In genomic region chr18:32091724-32092421, GRCh38 we compare ENCODE assay signal across 1 cellular context.
A peak's percentile ranks its signal among the peaks of the same experiment; 100 is the strongest.
TF ChIP-seq lines count a peak whose summit lies in the region.

TSS of gene RNF138 (plus strand) at chr18:32091874. CDS start at chr18:32092777, 903 bp downstream.

TF ChIP-seq in HepG2, 621 proteins besides CTCF, POLR2A, EP300 and RAD21 (continued from another document and continues in another):
- 0 out of 2 replicates have a peak, but pooled peaks have one; percentile 28 for TF ChIP-seq ZNF484 (CRISPR knock-in tag; IDR thresholded peaks at IDR 0.05; ENCODE audit: borderline replicate concordance, low read depth)
- TF ChIP-seq, protein P1, sequence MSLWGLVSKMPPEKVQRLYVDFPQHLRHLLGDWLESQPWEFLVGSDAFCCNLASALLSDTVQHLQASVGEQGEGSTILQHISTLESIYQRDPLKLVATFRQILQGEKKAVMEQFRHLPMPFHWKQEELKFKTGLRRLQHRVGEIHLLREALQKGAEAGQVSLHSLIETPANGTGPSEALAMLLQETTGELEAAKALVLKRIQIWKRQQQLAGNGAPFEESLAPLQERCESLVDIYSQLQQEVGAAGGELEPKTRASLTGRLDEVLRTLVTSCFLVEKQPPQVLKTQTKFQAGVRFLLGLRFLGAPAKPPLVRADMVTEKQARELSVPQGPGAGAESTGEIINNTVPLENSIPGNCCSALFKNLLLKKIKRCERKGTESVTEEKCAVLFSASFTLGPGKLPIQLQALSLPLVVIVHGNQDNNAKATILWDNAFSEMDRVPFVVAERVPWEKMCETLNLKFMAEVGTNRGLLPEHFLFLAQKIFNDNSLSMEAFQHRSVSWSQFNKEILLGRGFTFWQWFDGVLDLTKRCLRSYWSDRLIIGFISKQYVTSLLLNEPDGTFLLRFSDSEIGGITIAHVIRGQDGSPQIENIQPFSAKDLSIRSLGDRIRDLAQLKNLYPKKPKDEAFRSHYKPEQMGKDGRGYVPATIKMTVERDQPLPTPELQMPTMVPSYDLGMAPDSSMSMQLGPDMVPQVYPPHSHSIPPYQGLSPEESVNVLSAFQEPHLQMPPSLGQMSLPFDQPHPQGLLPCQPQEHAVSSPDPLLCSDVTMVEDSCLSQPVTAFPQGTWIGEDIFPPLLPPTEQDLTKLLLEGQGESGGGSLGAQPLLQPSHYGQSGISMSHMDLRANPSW (CRISPR knock-in tag; IDR thresholded peaks at IDR 0.05; ENCODE audit: borderline replicate concordance) = no peak
- TF ChIP-seq REXO4 (CRISPR knock-in tag; IDR thresholded peaks at IDR 0.05; ENCODE audit: borderline replicate concordance) = 0 out of 2 replicates have a peak, but pooled peaks have one; percentile 83
- no peak for TF ChIP-seq ZEB1 (IDR thresholded peaks at IDR 0.05; ENCODE audit: insufficient replicate concordance, low read depth)
- TF ChIP-seq E2F5 (CRISPR knock-in tag; conservative IDR thresholded peaks at IDR 0.05) = no peak
- peak; percentile 46; the same call in 1 of the 2 replicates for TF ChIP-seq ISL2 (CRISPR knock-in tag; IDR thresholded peaks at IDR 0.05)
- TF ChIP-seq ZNF230 (CRISPR knock-in tag; IDR thresholded peaks at IDR 0.05) = peak; percentile 90
- 0 out of 2 replicates have a peak, but pooled peaks have one; percentile 23 for TF ChIP-seq PPARG (CRISPR knock-in tag; conservative IDR thresholded peaks at IDR 0.05)
- TF ChIP-seq ZSCAN25 (CRISPR knock-in tag; IDR thresholded peaks at IDR 0.05) = no peak; the same call in 1 of the 2 replicates
- no peak for TF ChIP-seq CBX1 (IDR thresholded peaks at IDR 0.05; ENCODE audit: low read depth)
- peak; percentile 95 for TF ChIP-seq BORCS8-MEF2B (CRISPR knock-in tag; IDR thresholded peaks at IDR 0.05)
- TF ChIP-seq, protein P2, sequence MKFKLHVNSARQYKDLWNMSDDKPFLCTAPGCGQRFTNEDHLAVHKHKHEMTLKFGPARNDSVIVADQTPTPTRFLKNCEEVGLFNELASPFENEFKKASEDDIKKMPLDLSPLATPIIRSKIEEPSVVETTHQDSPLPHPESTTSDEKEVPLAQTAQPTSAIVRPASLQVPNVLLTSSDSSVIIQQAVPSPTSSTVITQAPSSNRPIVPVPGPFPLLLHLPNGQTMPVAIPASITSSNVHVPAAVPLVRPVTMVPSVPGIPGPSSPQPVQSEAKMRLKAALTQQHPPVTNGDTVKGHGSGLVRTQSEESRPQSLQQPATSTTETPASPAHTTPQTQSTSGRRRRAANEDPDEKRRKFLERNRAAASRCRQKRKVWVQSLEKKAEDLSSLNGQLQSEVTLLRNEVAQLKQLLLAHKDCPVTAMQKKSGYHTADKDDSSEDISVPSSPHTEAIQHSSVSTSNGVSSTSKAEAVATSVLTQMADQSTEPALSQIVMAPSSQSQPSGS (CRISPR knock-in tag; IDR thresholded peaks at IDR 0.05) = 0 out of 2 replicates have a peak, but pooled peaks have one; percentile 15
- 0 out of 2 replicates have a peak, but pooled peaks have one; percentile 24 for TF ChIP-seq BCL6 (CRISPR knock-in tag; IDR thresholded peaks at IDR 0.05)
- TF ChIP-seq, protein P3, sequence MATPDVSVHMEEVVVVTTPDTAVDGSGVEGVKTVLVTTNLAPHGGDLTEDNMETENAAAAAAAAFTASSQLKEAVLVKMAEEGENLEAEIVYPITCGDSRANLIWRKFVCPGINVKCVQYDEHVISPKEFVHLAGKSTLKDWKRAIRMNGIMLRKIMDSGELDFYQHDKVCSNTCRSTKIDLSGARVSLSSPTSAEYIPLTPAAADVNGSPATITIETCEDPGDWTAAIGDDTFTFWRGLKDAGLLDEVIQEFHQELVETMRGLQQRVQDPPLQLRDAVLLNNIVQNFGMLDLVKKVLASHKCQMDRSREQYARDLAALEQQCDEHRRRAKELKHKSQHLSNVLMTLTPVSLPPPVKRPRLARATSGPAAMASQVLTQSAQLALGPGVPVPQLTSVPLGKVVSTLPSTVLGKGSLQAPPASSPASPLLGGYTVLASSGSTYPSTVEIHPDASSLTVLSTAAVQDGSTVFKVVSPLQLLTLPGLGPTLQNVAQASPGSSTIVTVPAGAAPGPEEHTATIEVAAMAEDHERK (CRISPR knock-in tag; IDR thresholded peaks at IDR 0.05; ENCODE audit: low read depth) = 0 out of 2 replicates have a peak, but pooled peaks have one; percentile 23
- no peak; the same call in 1 of the 2 replicates for TF ChIP-seq ZFP90 (CRISPR knock-in tag; IDR thresholded peaks at IDR 0.05; ENCODE audit: borderline replicate concordance)
- peak; percentile 91 for TF ChIP-seq HOXA3 (CRISPR knock-in tag; IDR thresholded peaks at IDR 0.05)
- TF ChIP-seq TFDP2 (CRISPR knock-in tag; IDR thresholded peaks at IDR 0.05) = peak; percentile 85; the same call in 1 of the 2 replicates
- TF ChIP-seq MAZ (IDR thresholded peaks at IDR 0.05; ENCODE audit: borderline replicate concordance, low read depth, low read length) = no peak
- TF ChIP-seq MAZ (CRISPR knock-in tag; IDR thresholded peaks at IDR 0.05; ENCODE audit: low read depth) = no peak; the same call in 1 of the 2 replicates
- TF ChIP-seq POLR2AphosphoS5 (IDR thresholded peaks at IDR 0.05; ENCODE audit: low read depth, low read length) = peak; percentile 54
- TF ChIP-seq ZNF407 (CRISPR knock-in tag; IDR thresholded peaks at IDR 0.05; ENCODE audit: not compliant biosample characterization) = peak; percentile 79
- peak; percentile 64 for TF ChIP-seq SRSF1 (optimal IDR thresholded peaks at IDR 0.05; ENCODE audit: low read depth, low read length)
- no peak for TF ChIP-seq PAF1 (CRISPR knock-in tag; IDR thresholded peaks at IDR 0.05)
- TF ChIP-seq SIX1 (CRISPR knock-in tag; IDR thresholded peaks at IDR 0.05; ENCODE audit: borderline replicate concordance) = 0 out of 2 replicates have a peak, but pooled peaks have one; percentile 17
- TF ChIP-seq RXRB (CRISPR knock-in tag; IDR thresholded peaks at IDR 0.05; ENCODE audit: borderline replicate concordance) = peak; percentile 39
- TF ChIP-seq, protein P4, sequence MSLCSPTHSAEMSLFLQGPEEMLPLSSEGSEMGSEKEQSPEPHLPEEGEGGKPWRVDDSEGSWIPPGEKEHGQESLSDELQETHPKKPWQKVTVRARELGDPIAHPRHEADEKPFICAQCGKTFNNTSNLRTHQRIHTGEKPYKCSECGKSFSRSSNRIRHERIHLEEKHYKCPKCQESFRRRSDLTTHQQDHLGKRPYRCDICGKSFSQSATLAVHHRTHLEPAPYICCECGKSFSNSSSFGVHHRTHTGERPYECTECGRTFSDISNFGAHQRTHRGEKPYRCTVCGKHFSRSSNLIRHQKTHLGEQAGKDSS (CRISPR knock-in tag; IDR thresholded peaks at IDR 0.05; ENCODE audit: borderline replicate concordance, low read depth) = peak; percentile 59; the same call in 1 of the 2 replicates
- no peak for TF ChIP-seq PCBP1 (IDR thresholded peaks at IDR 0.05; ENCODE audit: borderline replicate concordance, low read depth, low read length)
- TF ChIP-seq SIN3A (IDR thresholded peaks at IDR 0.05; ENCODE audit: borderline replicate concordance, low read depth, low read length) = no peak
- TF ChIP-seq ZIK1 (CRISPR knock-in tag; IDR thresholded peaks at IDR 0.05; ENCODE audit: borderline replicate concordance, low read depth) = no peak
- 0 out of 2 replicates have a peak, but pooled peaks have one; percentile 18 for TF ChIP-seq CEBPG (CRISPR knock-in tag; IDR thresholded peaks at IDR 0.05)
- TF ChIP-seq ZNF12 (CRISPR knock-in tag; IDR thresholded peaks at IDR 0.05) = no peak
- peak; percentile 58 for TF ChIP-seq YY1 (IDR thresholded peaks at IDR 0.05; ENCODE audit: insufficient read depth, insufficient replicate concordance, low read depth, low read length)
- TF ChIP-seq ZNF768 (CRISPR knock-in tag; IDR thresholded peaks at IDR 0.05) = peak; percentile 77
- TF ChIP-seq UBTF (CRISPR knock-in tag; IDR thresholded peaks at IDR 0.05) = peak; percentile 89
- no peak for TF ChIP-seq GRHL1 (CRISPR knock-in tag; conservative IDR thresholded peaks at IDR 0.05)
- TF ChIP-seq ZNF33A (CRISPR knock-in tag; IDR thresholded peaks at IDR 0.05; ENCODE audit: borderline replicate concordance) = no peak
- no peak for TF ChIP-seq ZNF468 (CRISPR knock-in tag; IDR thresholded peaks at IDR 0.05)
- no peak for TF ChIP-seq FOXJ3 (CRISPR knock-in tag; IDR thresholded peaks at IDR 0.05; ENCODE audit: borderline replicate concordance)
